In genomic region chr4:93835929-93836328, GRCh38 we compare ENCODE assay signal across 21 cellular contexts.
DNase-seq lines count a peak whose midpoint lies in the region; ATAC-seq and TF ChIP-seq lines count a peak whose summit lies in the region.
"Had no signal": no experiment of that assay in that cellular context is flagged by ENCODE, and none has a peak within 500 bp of the region (broad histone marks: within the 10 kb centered on the region; RNA-seq: fewer than 3 reads in every experiment).

No MANE protein-coding gene starts in this region.

- TF ChIP-seq CTCF in astrocyte of the cerebellum (IDR thresholded peaks at IDR 0.05; ENCODE audit: low read depth, low read length, missing control alignments), result no peak

- ATAC-seq in GM21786 (IDR thresholded peaks at IDR 0.05; ENCODE audit: unreplicated experiment), result no peak
- ATAC-seq: HepG2, K562, T-cell had no signal

- in situ Hi-C loops in astrocyte of the cerebellum (cut with HindIII; ENCODE audit: low sequenced_read_pairs), result no loop called here

- no peak overlapping the region for H3K4me3 ChIP-seq in astrocyte of the cerebellum (ENCODE audit: low read depth, low read length)
- H3K4me3 ChIP-seq: GM23248, HAP-1, K562, PC-9 had no signal

- DNase-seq in AG08396 (ENCODE audit: low spot score) (peak; percentile 43), HS-5 (ENCODE audit: low read depth) (peak; percentile 15), astrocyte of the cerebellum (ENCODE audit: low read depth) (peak; percentile 4), non-pigmented ciliary epithelial cell (ENCODE audit: low read depth) (peak; percentile 8), NCI-H1436 treated with DMSO at 0.1 percent for 48 hours (lab: John Stamatoyannopoulos, UW) (no peak), KG1 (lab: John Stamatoyannopoulos, UW) (no peak)
- DNase-seq: C1 segment of cervical spinal cord; Caco-2; CD4-positive, alpha-beta memory T cell; GM23248; MM.1S; NCI-H1694; NCI-H2029 treated with DMSO at 0.1 percent for 48 hours; NCI-H526 treated with DMSO at 0.1 percent for 48 hours; PC-9; Right ventricle myocardium superior; T-cell had no signal

Comparison
In these comparisons a context has a peak if more than half of its experiments do, and no peak if none do; other contexts are left out.
1. DNase-seq: peak in AG08396 (single experiment), HS-5 (single experiment), astrocyte of the cerebellum (single experiment) and non-pigmented ciliary epithelial cell (single experiment); none in NCI-H1436 treated with DMSO at 0.1 percent for 48 hours (single experiment) and KG1 (single experiment).